ENCODE assay signal across 9 cellular contexts in genomic region chr1:15627343-15627988, GRCh38. TPM values are rescaled to one million over a fixed set of nuclear protein-coding genes. Genes with fewer than 3 reads are reported as not detected.
DNase-seq lines count a peak whose midpoint lies in the region; ATAC-seq and TF ChIP-seq lines count a peak whose summit lies in the region.
"Had no signal": no experiment of that assay in that cellular context is flagged by ENCODE, and none has a peak within 500 bp of the region (broad histone marks: within the 10 kb centered on the region; RNA-seq: fewer than 3 reads in every experiment).

No MANE protein-coding gene starts in this region.

- H3K9me3 Mint-ChIP-seq in CD4-positive, alpha-beta memory T cell = no peaks in the 10 kb centered on the region

- CTCF ChIA-PET in CD4-positive, alpha-beta memory T cell (lab: Charles Lee; ENCODE audit: partially characterized antibody) = interaction anchor here (0.8 kb wide), 1 partner anchor 10 kb away, joined by 3 read pairs; the partner anchor contains the start of gene DDI2

- TF ChIP-seq CTCF in GM20000 (IDR thresholded peaks at IDR 0.05; ENCODE audit: extremely low read depth, missing control alignments) (no peak), fibroblast of villous mesenchyme (IDR thresholded peaks at IDR 0.05; ENCODE audit: insufficient read depth, low read depth, low read length) (no peak)

- peaks cover 21% of the 10 kb centered on the region for H3K36me3 ChIP-seq in CD4-positive, alpha-beta memory T cell (ENCODE audit: insufficient read depth, low read length)

- H3K27me3 ChIP-seq in CD4-positive, alpha-beta memory T cell (ENCODE audit: insufficient read depth, low read length) = no peaks in the 10 kb centered on the region
- H3K27me3 ChIP-seq: neutrophil had no signal

- peaks cover 21 to 40% (median 31%) of the 10 kb centered on the region in 4 donors for H3K4me1 Mint-ChIP-seq in CD4-positive, alpha-beta memory T cell

- peak; percentile 71 for ATAC-seq in HG03442 (IDR thresholded peaks at IDR 0.05; ENCODE audit: unreplicated experiment)

- H3K4me1 ChIP-seq in CD4-positive, alpha-beta memory T cell (ENCODE audit: insufficient read depth, low read length) = peaks cover 34% of the 10 kb centered on the region

- no peak overlapping the region for H3K4me3 Mint-ChIP-seq in CD4-positive, alpha-beta memory T cell

- no peak overlapping the region for H3K27ac ChIP-seq in CD4-positive, alpha-beta memory T cell (ENCODE audit: low read depth, low read length)
- H3K27ac ChIP-seq: neutrophil had no signal

- H3K4me3 ChIP-seq in CD4-positive, alpha-beta memory T cell (ENCODE audit: low read length in 2 of 2) = no peak overlapping the region
- H3K4me3 ChIP-seq in fibroblast of villous mesenchyme (ENCODE audit: low read depth, low read length) = no peak overlapping the region

- peaks cover 45 to 56% of the 10 kb centered on the region in 2 donors for H3K36me3 Mint-ChIP-seq in CD4-positive, alpha-beta memory T cell

- H3K9me3 ChIP-seq in CD4-positive, alpha-beta memory T cell (ENCODE audit: control insufficient read depth in 1 of 2, low read length in 2 of 2) = no peaks in the 10 kb centered on the region
- H3K9me3 ChIP-seq: neutrophil had no signal

- POLR2A ChIA-PET in CD4-positive, alpha-beta memory T cell (lab: Charles Lee; ENCODE audit: partially characterized antibody) = interaction anchor here (1.6 kb wide), 1 partner anchor 10 kb away, joined by 4 read pairs; the partner anchor contains the start of gene DDI2

- DNase-seq in CD4-positive, alpha-beta memory T cell = no peak
- DNase-seq in GM20000 (ENCODE audit: low spot score) (peak; percentile 47), fibroblast of villous mesenchyme (ENCODE audit: low read depth) (peak; percentile 43), DMS53 treated with DMSO at 0.1 percent for 48 hours (lab: John Stamatoyannopoulos, UW; ENCODE audit: unreplicated experiment) (no peak), amygdala (lab: John Stamatoyannopoulos, UW) (no peak), AML-193 (lab: John Stamatoyannopoulos, UW) (no peak), NCI-H345 treated with DMSO at 0.1 percent for 48 hours (lab: John Stamatoyannopoulos, UW; ENCODE audit: unreplicated experiment) (no peak)

- no peaks in the 10 kb centered on the region for H3K27me3 Mint-ChIP-seq in CD4-positive, alpha-beta memory T cell

- intact Hi-C loops in CD4-positive, alpha-beta memory T cell (cut with micrococcal nuclease) = no loop called here

- H3K27ac Mint-ChIP-seq in CD4-positive, alpha-beta memory T cell = peak overlapping the region in 5 of 7 donors; percentile 12 to 23 (median 15)

RNA-seq across cellular contexts. Expression of gene DDI2, which starts 10.2 kb away (rescaled TPM):
- 10 to 100 TPM; 46.2 to 47.6 TPM for total RNA-seq in CD4-positive, alpha-beta memory T cell
- 1 to 10 TPM; 1.0 to 5.2 TPM for polyA plus RNA-seq in CD4-positive, alpha-beta memory T cell
- 15.5 and 21.3 TPM in 2 replicates for total RNA-seq in fibroblast of villous mesenchyme

RNA-seq across cellular contexts. Expression of gene AGMAT, which starts 42.6 kb away (rescaled TPM):
- 1 to 10 TPM; 3.3 to 3.6 TPM for total RNA-seq in CD4-positive, alpha-beta memory T cell
- 1 to 10 TPM; 6.1 to 7.1 TPM for polyA plus RNA-seq in CD4-positive, alpha-beta memory T cell
- 2.3 and 2.6 TPM in 2 replicates for total RNA-seq in fibroblast of villous mesenchyme

RNA-seq across cellular contexts. Expression of gene PLEKHM2, which starts 56.7 kb away (rescaled TPM):
- total RNA-seq in CD4-positive, alpha-beta memory T cell = 10 to 100 TPM; 53.1 to 59.8 TPM
- 1 to 10 TPM; 2.0 to 8.8 TPM for polyA plus RNA-seq in CD4-positive, alpha-beta memory T cell
- total RNA-seq in fibroblast of villous mesenchyme = 54.0 and 61.8 TPM in 2 replicates

Comparison
In these comparisons a context has a peak if more than half of its experiments do, and no peak if none do; other contexts are left out.
1. DNase-seq: peak in GM20000 (single experiment) and fibroblast of villous mesenchyme (single experiment); none in CD4-positive, alpha-beta memory T cell (0 of 5), DMS53 treated with DMSO at 0.1 percent for 48 hours (single experiment), amygdala (0 of 56), AML-193 (0 of 2) and NCI-H345 treated with DMSO at 0.1 percent for 48 hours (single experiment).